In the genomic region with DNA sequence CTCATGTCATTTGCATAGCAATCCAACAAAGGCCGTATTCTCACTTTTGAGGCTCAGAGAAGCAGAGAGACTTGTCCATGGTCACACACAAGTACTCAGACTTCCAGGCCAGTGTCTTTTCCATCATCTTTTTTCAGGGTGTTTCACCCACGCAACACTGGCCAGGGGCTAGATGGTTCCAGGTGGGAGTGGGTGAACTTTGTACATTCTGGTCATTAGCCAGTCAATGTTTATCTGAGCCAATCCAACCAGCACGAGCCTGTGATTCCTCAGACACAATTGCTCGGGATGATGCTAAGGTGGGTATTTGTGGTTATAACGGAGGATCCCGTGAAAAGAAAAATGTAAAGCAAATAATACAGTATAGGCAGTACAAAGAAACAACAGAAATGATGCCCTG, we compare ENCODE assay signal across 17 cellular contexts. TPM values are rescaled to one million over a fixed set of nuclear protein-coding genes. Genes with fewer than 3 reads are reported as not detected.
DNase-seq lines count a peak whose midpoint lies in the region; ATAC-seq and TF ChIP-seq lines count a peak whose summit lies in the region.
"Had no signal": no experiment of that assay in that cellular context is flagged by ENCODE, and none has a peak within 500 bp of the region (broad histone marks: within the 10 kb centered on the region; RNA-seq: fewer than 3 reads in every experiment).

No MANE protein-coding gene starts in this region.

- TF ChIP-seq POLR2A in gastrocnemius medialis (IDR thresholded peaks at IDR 0.05): no peak

- H3K27ac Mint-ChIP-seq in brain: peak overlapping the region in 3 of 5 experiments; percentile 32 to 86 (median 81)
- H3K27ac Mint-ChIP-seq in T-cell: no peak overlapping the region
- H3K27ac Mint-ChIP-seq: activated naive CD4-positive, alpha-beta T cell treated with anti-CD3 and anti-CD28 coated beads, Interleukin-2, amount 10 ng/mL, durations not matched to agents 7 days and 5 days had no signal

- no peaks in the 10 kb centered on the region for H3K27me3 ChIP-seq in gastrocnemius medialis
- H3K27me3 ChIP-seq: body of pancreas, Peyer's patch had no signal

- H3K9me3 Mint-ChIP-seq in brain (no peaks in the 10 kb centered on the region), T-cell (no peaks in the 10 kb centered on the region)
- H3K9me3 Mint-ChIP-seq: activated naive CD4-positive, alpha-beta T cell treated with anti-CD3 and anti-CD28 coated beads, Interleukin-2, amount 10 ng/mL, durations not matched to agents 7 days and 5 days had no signal

- in situ Hi-C loops in gastrocnemius medialis (cut with MboI; ENCODE audit: low sequenced_read_pairs in 4 of 4): no loop called here

- H3K4me3 ChIP-seq in gastrocnemius medialis: no peak overlapping the region
- H3K4me3 ChIP-seq: body of pancreas, Peyer's patch had no signal

- no peaks in the 10 kb centered on the region for H3K36me3 ChIP-seq in gastrocnemius medialis
- H3K36me3 ChIP-seq: Peyer's patch had no signal

- H3K36me3 Mint-ChIP-seq in brain: no peaks in the 10 kb centered on the region
- no peaks in the 10 kb centered on the region for H3K36me3 Mint-ChIP-seq in T-cell
- H3K36me3 Mint-ChIP-seq: activated naive CD4-positive, alpha-beta T cell treated with anti-CD3 and anti-CD28 coated beads, Interleukin-2, amount 10 ng/mL, durations not matched to agents 7 days and 5 days; CD8-positive, alpha-beta memory T cell had no signal

- H3K4me3 Mint-ChIP-seq in brain (no peak overlapping the region), T-cell (no peak overlapping the region)
- H3K4me3 Mint-ChIP-seq: activated naive CD4-positive, alpha-beta T cell treated with anti-CD3 and anti-CD28 coated beads, Interleukin-2, amount 10 ng/mL, durations not matched to agents 7 days and 5 days; CD8-positive, alpha-beta memory T cell had no signal

- H3K27me3 Mint-ChIP-seq in brain (no peaks in the 10 kb centered on the region), T-cell (no peaks in the 10 kb centered on the region)
- H3K27me3 Mint-ChIP-seq: activated naive CD4-positive, alpha-beta T cell treated with anti-CD3 and anti-CD28 coated beads, Interleukin-2, amount 10 ng/mL, durations not matched to agents 7 days and 5 days had no signal

- peaks cover 96 to 97% of the 10 kb centered on the region in 2 donors for H3K4me1 ChIP-seq in gastrocnemius medialis

- no peaks in the 10 kb centered on the region for H3K9me3 ChIP-seq in gastrocnemius medialis
- H3K9me3 ChIP-seq: body of pancreas, Peyer's patch had no signal

- CTCF ChIA-PET in T-cell (lab: Charles Lee): no interaction called here

- POLR2A ChIA-PET in T-cell (lab: Charles Lee): no interaction called here

- H3K27ac ChIP-seq in C4-2B (peak overlapping the region; percentile 90), gastrocnemius medialis (peak overlapping the region; percentile 89 to 99 (median 96))
- H3K27ac ChIP-seq: Peyer's patch had no signal

- DNase-seq in mesenteric fat pad (ENCODE audit: low spot score) (peak; percentile 24), gastrocnemius medialis (no peak), T-cell (no peak), head of caudate nucleus (no peak)
- no peak for DNase-seq in activated CD8-positive, alpha-beta memory T cell treated with anti-CD3 and anti-CD28 coated beads, Interleukin-2, amount 50 U/mL, for 48 hours
- DNase-seq: activated CD4-positive, alpha-beta T cell treated with anti-CD3 and anti-CD28 coated beads, Interleukin-2, amount 50 U/mL, for 4 hours; activated naive CD4-positive, alpha-beta T cell treated with anti-CD3 and anti-CD28 coated beads, Interleukin-2, amount 10 ng/mL, durations not matched to agents 7 days and 5 days; body of pancreas; CD8-positive, alpha-beta memory T cell; midbrain; NCI-H1417 treated with DMSO at 0.1 percent for 48 hours; occipital lobe had no signal

- ATAC-seq in gastrocnemius medialis: no peak
- no peak for ATAC-seq in T-cell (replicated peaks in 1 of 4)
- no peak for ATAC-seq in HG03432 (IDR thresholded peaks at IDR 0.05; ENCODE audit: unreplicated experiment)
- ATAC-seq: body of pancreas, HCT116 had no signal

- intact Hi-C loops in gastrocnemius medialis (cut with DNase I; ENCODE audit: low total_unique reads): loop anchor here (2.0 kb wide), 3 partner anchors 15 to 77 kb away; no protein-coding TSS in a partner anchor
- intact Hi-C loops in head of caudate nucleus (cut with DNase I): no loop called here

- no peak for TF ChIP-seq CTCF in C4-2B (conservative IDR thresholded peaks at IDR 0.05)
- no peak for TF ChIP-seq CTCF in brain (conservative IDR thresholded peaks at IDR 0.05)
- TF ChIP-seq CTCF in gastrocnemius medialis (IDR thresholded peaks at IDR 0.05 in 4 of 5, conservative IDR thresholded peaks at IDR 0.05 in 1 of 5): no peak

- H3K4me1 Mint-ChIP-seq in brain (peaks cover 99% of the 10 kb centered on the region), T-cell (peaks cover 0 to 2% (median 0%) of the 10 kb centered on the region in 3 donors)
- H3K4me1 Mint-ChIP-seq: activated naive CD4-positive, alpha-beta T cell treated with anti-CD3 and anti-CD28 coated beads, Interleukin-2, amount 10 ng/mL, durations not matched to agents 7 days and 5 days; CD8-positive, alpha-beta memory T cell had no signal

RNA-seq across cellular contexts. Expression of a gene that starts 56.3 kb away (rescaled TPM):
- polyA plus RNA-seq in brain (ENCODE audit: insufficient read depth, low read depth, low replicate concordance): 7.6 TPM
- 28.8 TPM for total RNA-seq in mesenteric fat pad
- total RNA-seq in gastrocnemius medialis: 10 to 100 TPM; 14.0 to 28.5 (median 27.3) TPM
- 1 to 10 TPM in 3 of 5 donors, under 1 TPM in 2; 0.35 to 2.1 (median 1.0) TPM for total RNA-seq in T-cell

Comparison
In these comparisons a context has a peak if more than half of its experiments do, and no peak if none do; other contexts are left out.
1. H3K27ac Mint-ChIP-seq: peak in brain (3 of 5); none in T-cell (0 of 2).